8 cellular contexts compared by ENCODE assay signal in the genomic region with DNA sequence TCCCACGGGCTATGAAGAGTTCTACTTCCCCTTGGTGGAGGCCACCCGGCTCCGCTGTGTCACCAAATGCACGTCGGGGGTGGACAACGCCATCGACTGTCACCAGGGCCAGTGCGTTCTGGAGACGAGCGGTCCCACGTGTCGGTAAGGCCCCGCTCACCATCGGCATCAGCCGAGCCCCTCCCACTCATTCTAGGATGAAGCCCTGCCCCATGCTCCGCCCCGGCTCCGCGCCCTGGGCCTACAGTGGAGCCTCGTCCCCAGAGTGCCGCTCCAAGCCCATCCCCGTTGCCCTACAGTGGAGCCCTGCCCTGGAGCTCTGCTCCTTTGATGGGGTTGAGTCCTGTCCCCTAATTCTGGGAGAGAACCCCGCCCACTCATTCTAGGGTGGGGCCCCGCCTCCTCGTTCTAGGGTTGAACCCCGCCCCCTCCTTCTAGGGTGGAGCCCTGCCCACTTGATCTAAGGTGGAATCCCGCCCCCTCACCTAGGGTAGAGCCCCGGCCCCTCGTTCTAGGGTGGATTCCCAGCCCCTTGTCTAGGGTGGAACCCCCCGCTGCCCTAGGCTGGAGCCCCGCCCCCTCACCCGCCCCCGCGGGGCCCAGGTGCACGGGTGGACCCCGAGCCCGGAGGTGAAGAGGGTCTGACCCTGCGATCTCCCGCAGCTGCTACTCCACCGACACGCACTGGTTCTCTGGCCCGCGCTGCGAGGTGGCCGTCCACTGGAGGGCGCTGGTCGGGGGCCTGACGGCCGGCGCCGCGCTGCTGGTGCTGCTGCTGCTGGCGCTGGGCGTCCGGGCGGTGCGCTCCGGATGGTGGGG. TPM values are rescaled to one million over a fixed set of nuclear protein-coding genes. Genes with fewer than 3 reads are reported as not detected.
A peak's percentile ranks its signal among the peaks of the same experiment; 100 is the strongest.
DNase-seq lines count a peak whose midpoint lies in the region; ATAC-seq and TF ChIP-seq lines count a peak whose summit lies in the region.

No MANE protein-coding gene starts in this region.

- H3K27me3 ChIP-seq in Caco-2 (replicated peaks; ENCODE audit: control insufficient read depth, insufficient read depth, low read length) (no peaks in the 10 kb centered on the region), ectodermal cell (ENCODE audit: control insufficient read depth, insufficient read depth, low read length, poor library complexity, severe bottlenecking) (peaks cover 56% of the 10 kb centered on the region)

- CTCF ChIA-PET in Caco-2 (lab: Charles Lee) = interaction anchor here (0.5 to 1.6 kb wide), 20 partner anchors 8 to 1623 kb away, joined by 3 to 12 read pairs (median 4); a partner anchor contains a TSS

- peak overlapping the region; percentile 78 for H3K4me3 Mint-ChIP-seq in Caco-2 (ENCODE audit: unreplicated experiment)

- TF ChIP-seq CTCF in Caco-2 (IDR thresholded peaks at IDR 0.05; ENCODE audit: insufficient read depth in 1 of 2, low read depth in 1 of 2, low read length in 1 of 2, severe bottlenecking in 1 of 2, unreplicated experiment in 1 of 2) = peak; percentile 96 to 98
- TF ChIP-seq CTCF in mucosa of descending colon (IDR thresholded peaks at IDR 0.05) = peak; percentile 98

- peaks cover 13% of the 10 kb centered on the region for H3K4me1 ChIP-seq in Caco-2
- peaks cover 11% of the 10 kb centered on the region for H3K4me1 ChIP-seq in ectodermal cell (ENCODE audit: control insufficient read depth, insufficient read depth, low read length)
- H3K4me1 ChIP-seq in mucosa of descending colon (ENCODE audit: low read depth) = peaks cover 6% of the 10 kb centered on the region

- peak overlapping the region; percentile 60 for H3K27ac Mint-ChIP-seq in Caco-2 (ENCODE audit: unreplicated experiment)

- POLR2A ChIA-PET in Caco-2 (lab: Charles Lee) = interaction anchor here (0.6 to 1.0 kb wide), 2 partner anchors 70 to 1465 kb away, joined by 4 to 8 read pairs; a partner anchor contains a TSS

- DNase-seq in Caco-2 (peak; percentile 94 to 99), mucosa of descending colon (peak; percentile 89 to 98 (median 94)), dedifferentiated amniotic fluid mesenchymal stem cell (ENCODE audit: extremely low spot score) (no peak)
- DNase-seq in activated CD4-positive, alpha-beta T cell treated with anti-CD3 and anti-CD28 coated beads for 24 hours (ENCODE audit: low read depth in 2 of 2) = peak; percentile 50 to 81
- peak; percentile 91 for DNase-seq in stimulated activated CD8-positive, alpha-beta memory T cell treated with anti-CD3 and anti-CD28 coated beads, Interleukin-4, amount 100 ng/mL, for 48 hours

- WGBS in ectodermal cell, 2 experiments = 1% methylated on average over 58 of the region's 58 CpGs

- no TSS peak for BruUV-seq in Caco-2 (replicated peaks; lab: Mats Ljungman, UMichigan)

- H3K4me1 Mint-ChIP-seq in Caco-2 (ENCODE audit: low read depth, unreplicated experiment) = peaks cover 17% of the 10 kb centered on the region

- ATAC-seq in HG03135 (IDR thresholded peaks at IDR 0.05; ENCODE audit: unreplicated experiment) (peak; percentile 65), mucosa of descending colon (peak; percentile 74), GM21717 (IDR thresholded peaks at IDR 0.05; ENCODE audit: unreplicated experiment) (no peak)

- peaks cover 7% of the 10 kb centered on the region for H3K36me3 Mint-ChIP-seq in Caco-2 (ENCODE audit: insufficient read depth, unreplicated experiment)

- peaks cover 9% of the 10 kb centered on the region for H3K27me3 Mint-ChIP-seq in Caco-2 (ENCODE audit: insufficient read depth, unreplicated experiment)

- H3K4me3 ChIP-seq in Caco-2 (ENCODE audit: low read depth, low read length) (peak overlapping the region; percentile 57), ectodermal cell (ENCODE audit: insufficient read depth, low read depth, low read length) (peak overlapping the region; percentile 39), mucosa of descending colon (peak overlapping the region; percentile 27)

- intact Hi-C loops in Caco-2 (cut with micrococcal nuclease; ENCODE audit: unreplicated experiment) (loop anchor here (1.0 to 5.0 kb wide), 4 partner anchors 8 to 111 kb away; a partner anchor contains a TSS), mucosa of descending colon (cut with DNase I, micrococcal nuclease) (loop anchor here in 1 of 2 donors (5.0 kb wide), 1 partner anchor 69 kb away; a partner anchor contains a TSS)

- H3K9me3 ChIP-seq in Caco-2 (no peaks in the 10 kb centered on the region), ectodermal cell (ENCODE audit: control insufficient read depth, low read length) (no peaks in the 10 kb centered on the region), mucosa of descending colon (no peaks in the 10 kb centered on the region)

- no peaks in the 10 kb centered on the region for H3K9me3 Mint-ChIP-seq in Caco-2 (ENCODE audit: unreplicated experiment)

- H3K36me3 ChIP-seq in Caco-2 (ENCODE audit: control insufficient read depth, insufficient read depth, low read length) (no peaks in the 10 kb centered on the region), ectodermal cell (ENCODE audit: control insufficient read depth, insufficient read depth, low read length) (no peaks in the 10 kb centered on the region), mucosa of descending colon (ENCODE audit: low read depth) (no peaks in the 10 kb centered on the region)

- H3K27ac ChIP-seq in ectodermal cell (ENCODE audit: insufficient read depth, low read depth, low read length, poor library complexity, severe bottlenecking) = no peak overlapping the region

RNA-seq across cellular contexts. Expression of a gene that starts 3.4 kb away (rescaled TPM):
- total RNA-seq in Caco-2 (2022) (0.16 and 0.49 TPM in 2 replicates), mucosa of descending colon (100 to 1,000 TPM; 357 to 848 (median 814) TPM)
- polyA plus RNA-seq in ectodermal cell (2013, experiment 1 of 4) = 7.9 TPM
- 5.2 TPM for polyA plus RNA-seq in ectodermal cell (2013, experiment 2 of 4)
- 6.7 TPM for polyA plus RNA-seq in ectodermal cell (2013, experiment 3 of 4)
- 5.8 TPM for polyA plus RNA-seq in ectodermal cell (2013, experiment 4 of 4)

RNA-seq across cellular contexts. Expression of a gene that starts 16.6 kb away (rescaled TPM):
- 25.1 and 27.0 TPM in 2 replicates for total RNA-seq in Caco-2 (2022)
- 3.9 TPM for polyA plus RNA-seq in ectodermal cell (2013, experiment 1 of 4)
- polyA plus RNA-seq in ectodermal cell (2013, experiment 2 of 4) = 4.5 TPM
- 3.5 TPM for polyA plus RNA-seq in ectodermal cell (2013, experiment 3 of 4)
- 4.3 TPM for polyA plus RNA-seq in ectodermal cell (2013, experiment 4 of 4)
- 100 to 1,000 TPM in 2 of 3 donors, 10 to 100 TPM in 1; 57.6 to 184 (median 105) TPM for total RNA-seq in mucosa of descending colon

RNA-seq across cellular contexts. Expression of a gene that starts 53.9 kb away (rescaled TPM):
- total RNA-seq in Caco-2 (2022) (0.09 and 0.21 TPM in 2 replicates), mucosa of descending colon (10 to 100 TPM; 12.4 to 28.4 (median 22.2) TPM)
- not detected for polyA plus RNA-seq in ectodermal cell (2013, experiment 1 of 4)
- not detected for polyA plus RNA-seq in ectodermal cell (2013, experiment 2 of 4)
- polyA plus RNA-seq in ectodermal cell (2013, experiment 3 of 4) = not detected
- polyA plus RNA-seq in ectodermal cell (2013, experiment 4 of 4) = not detected

Comparison
In these comparisons a context has a peak if more than half of its experiments do, and no peak if none do; other contexts are left out.
1. RNA of a gene that starts 3.4 kb away (total RNA-seq): 357 to 848 TPM in mucosa of descending colon; 0.16 to 0.49 TPM in Caco-2; every median in the first group is over 100 times any median in the second.
2. RNA of a gene that starts 53.9 kb away (total RNA-seq): 12.4 to 28.4 TPM in mucosa of descending colon; 0.09 to 0.21 TPM in Caco-2; every median in the first group is over 10 times any median in the second.
3. Peak in every context shown above with its lines, with median percentiles within 50 percentile points of each other: H3K4me3 ChIP-seq.